Comparison of ENCODE assay signal across 11 cellular contexts in genomic region chr17:7309628-7310027, GRCh38. TPM values are rescaled to one million over a fixed set of nuclear protein-coding genes. Genes with fewer than 3 reads are reported as not detected.
DNase-seq lines count a peak whose midpoint lies in the region; ATAC-seq and TF ChIP-seq lines count a peak whose summit lies in the region.
"Had no signal": no experiment of that assay in that cellular context is flagged by ENCODE, and none has a peak within 500 bp of the region (broad histone marks: within the 10 kb centered on the region; RNA-seq: fewer than 3 reads in every experiment).

No MANE protein-coding gene starts in this region.

- H3K79me2 ChIP-seq in Karpas-422 (ENCODE audit: low read length), result peaks cover 36% of the 10 kb centered on the region

- H3K36me3 Mint-ChIP-seq in central memory CD8-positive, alpha-beta T cell (ENCODE audit: insufficient read depth), result peaks cover 70% of the 10 kb centered on the region
- peaks cover 38% of the 10 kb centered on the region for H3K36me3 Mint-ChIP-seq in natural killer cell treated with Interleukin-12 subunit alpha and Interleukin-12 subunit beta and Interleukin-15 and Interleukin-18, amount 100 ng/mL, for 72 hours

- peak overlapping the region; percentile 79 for H3K4me3 Mint-ChIP-seq in central memory CD8-positive, alpha-beta T cell
- H3K4me3 Mint-ChIP-seq in natural killer cell treated with Interleukin-12 subunit alpha and Interleukin-12 subunit beta and Interleukin-15 and Interleukin-18, amount 100 ng/mL, for 72 hours, result peak overlapping the region; percentile 87

- peak overlapping the region; percentile 99; the same call in 1 of the 2 replicates for H3K9ac ChIP-seq in Karpas-422 (ENCODE audit: low read length)

- no peak overlapping the region for H2AFZ ChIP-seq in Karpas-422 (ENCODE audit: low read length)

- peaks cover 57% of the 10 kb centered on the region for H3K4me1 Mint-ChIP-seq in central memory CD8-positive, alpha-beta T cell
- H3K4me1 Mint-ChIP-seq in natural killer cell treated with Interleukin-12 subunit alpha and Interleukin-12 subunit beta and Interleukin-15 and Interleukin-18, amount 100 ng/mL, for 72 hours (ENCODE audit: low read depth in 2 of 2), result peaks cover 64 to 68% of the 10 kb centered on the region in 2 donors

- H3K36me3 ChIP-seq in Karpas-422 (ENCODE audit: insufficient read depth, low read length) (peaks cover 47% of the 10 kb centered on the region), uterus (no peaks in the 10 kb centered on the region)

- H3K4me1 ChIP-seq in Karpas-422 (ENCODE audit: low read length) (peaks cover 56% of the 10 kb centered on the region), uterus (peaks cover 10 to 17% of the 10 kb centered on the region in 2 donors)

- peak overlapping the region; percentile 95 for H3K27ac Mint-ChIP-seq in central memory CD8-positive, alpha-beta T cell (ENCODE audit: low read depth)
- peak overlapping the region; percentile 97 for H3K27ac Mint-ChIP-seq in natural killer cell treated with Interleukin-12 subunit alpha and Interleukin-12 subunit beta and Interleukin-15 and Interleukin-18, amount 100 ng/mL, for 72 hours

- intact Hi-C loops in uterus (cut with DNase I; ENCODE audit: low total_unique reads), result no loop called here

- peaks cover 45% of the 10 kb centered on the region for H4K20me1 ChIP-seq in Karpas-422 (ENCODE audit: insufficient read depth, low read depth, low read length)

- H3K4me2 ChIP-seq in Karpas-422 (ENCODE audit: low read depth, low read length, poor library complexity, severe bottlenecking), result peak overlapping the region; percentile 85

- no peak for ATAC-seq in central memory CD8-positive, alpha-beta T cell (replicated peaks; ENCODE audit: extremely low read depth, poor library complexity, severe bottlenecking)
- no peak for ATAC-seq in natural killer cell treated with Interleukin-12 subunit alpha and Interleukin-12 subunit beta and Interleukin-15 and Interleukin-18, amount 100 ng/mL, for 72 hours

- H3K27me3 Mint-ChIP-seq in central memory CD8-positive, alpha-beta T cell, result no peaks in the 10 kb centered on the region
- no peaks in the 10 kb centered on the region for H3K27me3 Mint-ChIP-seq in natural killer cell treated with Interleukin-12 subunit alpha and Interleukin-12 subunit beta and Interleukin-15 and Interleukin-18, amount 100 ng/mL, for 72 hours

- TF ChIP-seq CTCF in C4-2B (conservative IDR thresholded peaks at IDR 0.05) (no peak), uterus (IDR thresholded peaks at IDR 0.05) (no peak)

- TF ChIP-seq POLR2A in uterus (IDR thresholded peaks at IDR 0.05), result no peak

- no peaks in the 10 kb centered on the region for H3K9me3 Mint-ChIP-seq in central memory CD8-positive, alpha-beta T cell
- H3K9me3 Mint-ChIP-seq in natural killer cell treated with Interleukin-12 subunit alpha and Interleukin-12 subunit beta and Interleukin-15 and Interleukin-18, amount 100 ng/mL, for 72 hours, result no peaks in the 10 kb centered on the region

- H3K27ac ChIP-seq in C4-2B, result peak overlapping the region; percentile 99; the same call in 1 of the 2 replicates
- H3K27ac ChIP-seq in Karpas-422 (ENCODE audit: low read length), result peak overlapping the region; percentile 93
- peak overlapping the region in 1 of 2 donors; percentile 98 for H3K27ac ChIP-seq in uterus

- DNase-seq in Karpas-422 (no peak), NK-92 (lab: John Stamatoyannopoulos, UW; ENCODE audit: unreplicated experiment) (no peak), uterus (no peak), NOMO-1 treated with DMSO at 0.1 percent for 48 hours (lab: John Stamatoyannopoulos, UW; ENCODE audit: unreplicated experiment) (no peak), OCI-M1 (lab: John Stamatoyannopoulos, UW) (no peak)
- DNase-seq in central memory CD8-positive, alpha-beta T cell (ENCODE audit: low spot score in 2 of 2), result no peak
- DNase-seq in natural killer cell treated with Interleukin-12 subunit alpha and Interleukin-12 subunit beta and Interleukin-15 and Interleukin-18, amount 100 ng/mL, for 72 hours (ENCODE audit: low spot score), result no peak
- DNase-seq: NCI-H524 had no signal

- no peaks in the 10 kb centered on the region for H3K27me3 ChIP-seq in Karpas-422 (ENCODE audit: low read length)
- H3K27me3 ChIP-seq in uterus, result no peaks in the 10 kb centered on the region

- H3K4me3 ChIP-seq in Karpas-422 (ENCODE audit: low read length) (peak overlapping the region; percentile 87; the same call in 1 of the 2 replicates), uterus (no peak overlapping the region)

- H3K9me2 ChIP-seq in Karpas-422 (replicated peaks; ENCODE audit: insufficient read depth, low read length), result no peaks in the 10 kb centered on the region

- H3K9me3 ChIP-seq in Karpas-422 (ENCODE audit: low read length) (no peaks in the 10 kb centered on the region), uterus (no peaks in the 10 kb centered on the region)

RNA-seq across cellular contexts. Expression of gene EIF5A, which starts 2.2 kb away (rescaled TPM):
- 231 and 326 TPM in 2 replicates for total RNA-seq in Karpas-422 (2014; rRNA removed; shearing (Covaris generic); ENCODE audit: low replicate concordance)
- total RNA-seq in natural killer cell treated with Interleukin-12 subunit alpha and Interleukin-12 subunit beta and Interleukin-15 and Interleukin-18, amount 100 ng/mL, for 72 hours, result 1,000 to 10,000 TPM in 1 of 2 donors, 100 to 1,000 TPM in 1; 953 to 1,345 TPM
- 100 to 1,000 TPM in 3 of 4 donors, 10 to 100 TPM in 1; 75.3 to 219 (median 198) TPM for total RNA-seq in uterus

RNA-seq across cellular contexts. Expression of gene GPS2, which starts 5.5 kb away (rescaled TPM):
- total RNA-seq in Karpas-422 (2014; rRNA removed; shearing (Covaris generic); ENCODE audit: low replicate concordance), result 36.9 and 63.1 TPM in 2 replicates
- total RNA-seq in natural killer cell treated with Interleukin-12 subunit alpha and Interleukin-12 subunit beta and Interleukin-15 and Interleukin-18, amount 100 ng/mL, for 72 hours, result 10 to 100 TPM; 58.1 to 87.0 TPM
- total RNA-seq in uterus, result 10 to 100 TPM; 34.0 to 68.3 (median 43.9) TPM

RNA-seq across cellular contexts. Expression of gene YBX2, which starts 15.2 kb away (rescaled TPM):
- not detected in 2 replicates for total RNA-seq in Karpas-422 (2014; rRNA removed; shearing (Covaris generic); ENCODE audit: low replicate concordance)
- not detected for total RNA-seq in natural killer cell treated with Interleukin-12 subunit alpha and Interleukin-12 subunit beta and Interleukin-15 and Interleukin-18, amount 100 ng/mL, for 72 hours
- 1 to 10 TPM in 2 of 4 donors, not detected in 2; 2.4 to 4.4 TPM for total RNA-seq in uterus
- total RNA-seq: mononuclear cell, ureter had no signal

RNA-seq across cellular contexts. Expression of gene NEURL4, which starts 19.5 kb away (rescaled TPM):
- total RNA-seq in Karpas-422 (2014; rRNA removed; shearing (Covaris generic); ENCODE audit: low replicate concordance), result 11.1 and 21.2 TPM in 2 replicates
- total RNA-seq in natural killer cell treated with Interleukin-12 subunit alpha and Interleukin-12 subunit beta and Interleukin-15 and Interleukin-18, amount 100 ng/mL, for 72 hours, result 10 to 100 TPM; 37.6 to 76.7 TPM
- total RNA-seq in uterus, result 10 to 100 TPM; 12.4 to 64.7 (median 34.1) TPM

RNA-seq across cellular contexts. Expression of gene ACAP1, which starts 26.7 kb away (rescaled TPM):
- total RNA-seq in Karpas-422 (2014; rRNA removed; shearing (Covaris generic); ENCODE audit: low replicate concordance), result 51.0 and 85.0 TPM in 2 replicates
- 100 to 1,000 TPM; 240 to 419 TPM for total RNA-seq in natural killer cell treated with Interleukin-12 subunit alpha and Interleukin-12 subunit beta and Interleukin-15 and Interleukin-18, amount 100 ng/mL, for 72 hours
- total RNA-seq in uterus, result 10 to 100 TPM in 1 of 4 donors, 1 to 10 TPM in 2, under 1 TPM in 1; 0.29 to 11.2 (median 1.7) TPM
